ENCODE assay signal across 20 cellular contexts in genomic region chr9:119689879-119690278, GRCh38.
DNase-seq lines count a peak whose midpoint lies in the region; ATAC-seq and TF ChIP-seq lines count a peak whose summit lies in the region.
"Had no signal": no experiment of that assay in that cellular context is flagged by ENCODE, and none has a peak within 500 bp of the region (broad histone marks: within the 10 kb centered on the region; RNA-seq: fewer than 3 reads in every experiment).

No MANE protein-coding gene starts in this region.

- BruUV-seq in A673 (replicated peaks; lab: Mats Ljungman, UMichigan) (no TSS peak), HCT116 (replicated peaks; lab: Mats Ljungman, UMichigan) (no TSS peak)

- H3K9me3 ChIP-seq in A673 (ENCODE audit: low read depth, low read length, poor library complexity, severe bottlenecking) (no peaks in the 10 kb centered on the region), HCT116 (ENCODE audit: control insufficient read depth in 1 of 2, insufficient read depth in 1 of 2, low read depth in 1 of 2, low read length in 2 of 2) (no peaks in the 10 kb centered on the region; a peak in 1 of 4 replicates), liver (ENCODE audit: control insufficient read depth in 4 of 4, low read length in 3 of 4) (no peaks in the 10 kb centered on the region), smooth muscle cell (replicated peaks; ENCODE audit: low read depth) (no peaks in the 10 kb centered on the region)
- H3K9me3 ChIP-seq: SJSA1 had no signal

- H3K27me3 ChIP-seq in A673 (replicated peaks; ENCODE audit: insufficient read depth, low read depth, low read length, poor library complexity) (peaks cover 6% of the 10 kb centered on the region), HCT116 (ENCODE audit: insufficient read depth, low read length) (no peaks in the 10 kb centered on the region), liver (ENCODE audit: control insufficient read depth in 4 of 4, insufficient read depth in 4 of 4, low read length in 3 of 4) (no peaks in the 10 kb centered on the region), smooth muscle cell (ENCODE audit: low read depth) (peaks cover 12% of the 10 kb centered on the region)
- H3K27me3 ChIP-seq: SJSA1 had no signal

- no peak overlapping the region for H3K9ac ChIP-seq in HCT116 (ENCODE audit: low read length)
- no peak overlapping the region for H3K9ac ChIP-seq in liver (ENCODE audit: low read depth in 1 of 2, low read length in 2 of 2)
- no peak overlapping the region for H3K9ac ChIP-seq in smooth muscle cell (ENCODE audit: low read depth)

- CTCF ChIA-PET in A673 (lab: Charles Lee) = no interaction called here
- CTCF ChIA-PET in HCT116 (lab: Charles Lee) = no interaction called here
- CTCF ChIA-PET in WTC11 (lab: Charles Lee) = no interaction called here

- no peak for TF ChIP-seq POLR2A in HCT116 (IDR thresholded peaks at IDR 0.05; ENCODE audit: borderline replicate concordance, extremely low read depth, insufficient read depth, insufficient read length)

- H3K27ac Mint-ChIP-seq in WTC11 = no peak overlapping the region
- H3K27ac Mint-ChIP-seq: activated CD8-positive, alpha-beta memory T cell treated with anti-CD3 and anti-CD28 coated beads, Interleukin-2, amount 10 ng/mL, durations not matched to agents 7 days and 5 days; CD4-positive, CD25-positive, alpha-beta regulatory T cell; natural killer cell had no signal

- H3K9me2 ChIP-seq in HCT116 (ENCODE audit: insufficient read depth) = no peaks in the 10 kb centered on the region

- H3K79me2 ChIP-seq in HCT116 (ENCODE audit: insufficient read depth, low read length) = no peaks in the 10 kb centered on the region
- H3K79me2 ChIP-seq in smooth muscle cell (ENCODE audit: low read depth) = no peaks in the 10 kb centered on the region

- no peaks in the 10 kb centered on the region for H3K36me3 Mint-ChIP-seq in WTC11
- H3K36me3 Mint-ChIP-seq: activated CD8-positive, alpha-beta memory T cell treated with anti-CD3 and anti-CD28 coated beads, Interleukin-2, amount 10 ng/mL, durations not matched to agents 7 days and 5 days; CD4-positive, CD25-positive, alpha-beta regulatory T cell; natural killer cell had no signal

- H3K4me2 ChIP-seq in HCT116 (ENCODE audit: low read length) (no peak overlapping the region), smooth muscle cell (no peak overlapping the region)

- POLR2A ChIA-PET in A673 (lab: Charles Lee; ENCODE audit: low non-redundant PET) = no interaction called here
- POLR2A ChIA-PET in HCT116 (lab: Charles Lee) = no interaction called here
- POLR2A ChIA-PET in WTC11 (lab: Charles Lee) = no interaction called here

- RAD21 ChIA-PET in HCT116 (lab: Charles Lee; ENCODE audit: low non-redundant PET in 1 of 2, low total read pairs in 2 of 2, uncharacterized antibody in 2 of 2, unreplicated experiment in 2 of 2) = no interaction called here

- H3K9me3 Mint-ChIP-seq in WTC11 = no peaks in the 10 kb centered on the region

- H3K4me3 ChIP-seq in A673 (ENCODE audit: low read depth, low read length, poor library complexity, severe bottlenecking) (no peak overlapping the region), HCT116 (replicated peaks in 1 of 2; ENCODE audit: low read depth in 1 of 2, low read length in 2 of 2) (no peak overlapping the region), liver (ENCODE audit: low read depth in 1 of 3, low read length in 3 of 3) (no peak overlapping the region), smooth muscle cell (no peak overlapping the region)
- H3K4me3 ChIP-seq: SJSA1 had no signal

- ATAC-seq in HCT116 (no peak), WTC11 (peak; percentile 36; the same call in 1 of the 2 replicates), GM18868 (IDR thresholded peaks at IDR 0.05; ENCODE audit: unreplicated experiment) (no peak)
- ATAC-seq: activated CD8-positive, alpha-beta memory T cell treated with anti-CD3 and anti-CD28 coated beads, Interleukin-2, amount 10 ng/mL, durations not matched to agents 7 days and 5 days; natural killer cell; PC-3 had no signal

- no peak overlapping the region for H3K4me3 Mint-ChIP-seq in WTC11
- H3K4me3 Mint-ChIP-seq: activated CD8-positive, alpha-beta memory T cell treated with anti-CD3 and anti-CD28 coated beads, Interleukin-2, amount 10 ng/mL, durations not matched to agents 7 days and 5 days; CD4-positive, CD25-positive, alpha-beta regulatory T cell; natural killer cell had no signal

- H3K36me3 ChIP-seq in A673 (ENCODE audit: insufficient read depth, low read length, poor library complexity, severe bottlenecking) (no peaks in the 10 kb centered on the region), HCT116 (ENCODE audit: control insufficient read depth in 1 of 2, insufficient read depth in 2 of 2, low read length in 2 of 2) (no peaks in the 10 kb centered on the region), liver (ENCODE audit: control insufficient read depth in 4 of 4, insufficient read depth in 3 of 4, low read depth in 1 of 4, low read length in 3 of 4) (no peaks in the 10 kb centered on the region), smooth muscle cell (ENCODE audit: low read depth) (no peaks in the 10 kb centered on the region)
- H3K36me3 ChIP-seq: SJSA1 had no signal

- no peak overlapping the region for H3K27ac ChIP-seq in A673 (ENCODE audit: low read depth, low read length, poor library complexity, severe bottlenecking)
- no peak overlapping the region for H3K27ac ChIP-seq in HCT116 (ENCODE audit: low read depth, low read length)
- no peak overlapping the region for H3K27ac ChIP-seq in liver (ENCODE audit: low read depth in 1 of 2, low read length in 2 of 2)
- no peak overlapping the region for H3K27ac ChIP-seq in smooth muscle cell (ENCODE audit: low read depth)
- H3K27ac ChIP-seq: SJSA1 had no signal

- H2AFZ ChIP-seq in HCT116 (ENCODE audit: low read depth, low read length, poor library complexity, severe bottlenecking) (no peak overlapping the region), smooth muscle cell (ENCODE audit: low read depth) (no peak overlapping the region)

- no peak for TF ChIP-seq CTCF in A673 (conservative IDR thresholded peaks at IDR 0.05; ENCODE audit: low read depth, low read length)
- no peak for TF ChIP-seq CTCF in HCT116 (IDR thresholded peaks at IDR 0.05 in 2 of 3, conservative IDR thresholded peaks at IDR 0.05 in 1 of 3; ENCODE audit: borderline replicate concordance in 1 of 3, insufficient read depth in 1 of 3, low read depth in 2 of 3, low read length in 2 of 3)
- TF ChIP-seq CTCF in WTC11 (IDR thresholded peaks at IDR 0.05) = no peak
- no peak for TF ChIP-seq CTCF in liver (IDR thresholded peaks at IDR 0.05; ENCODE audit: low read depth, low read length, missing input control)
- TF ChIP-seq CTCF in smooth muscle cell (IDR thresholded peaks at IDR 0.05; ENCODE audit: borderline replicate concordance, insufficient read depth, poor library complexity, severe bottlenecking) = no peak

- H3F3A ChIP-seq in smooth muscle cell (ENCODE audit: low read depth) = no peaks in the 10 kb centered on the region

- 16% methylated on average over 4 of the region's 4 CpGs for WGBS in liver
- 38% methylated on average over 4 of the region's 4 CpGs for WGBS in smooth muscle cell (ENCODE audit: low lambda C conversion rate)

- no peak for TF ChIP-seq RAD21 in HCT116 (IDR thresholded peaks at IDR 0.05; ENCODE audit: low read depth)
- no peak for TF ChIP-seq RAD21 in liver (IDR thresholded peaks at IDR 0.05)

- no peaks in the 10 kb centered on the region; the same call in 1 of the 2 replicates for H3K27me3 Mint-ChIP-seq in WTC11 (ENCODE audit: low read depth)
- H3K27me3 Mint-ChIP-seq: activated CD8-positive, alpha-beta memory T cell treated with anti-CD3 and anti-CD28 coated beads, Interleukin-2, amount 10 ng/mL, durations not matched to agents 7 days and 5 days; CD4-positive, CD25-positive, alpha-beta regulatory T cell had no signal

- no peaks in the 10 kb centered on the region for H3K4me1 ChIP-seq in A673 (ENCODE audit: insufficient read depth, low read length, poor library complexity, severe bottlenecking)
- no peaks in the 10 kb centered on the region for H3K4me1 ChIP-seq in HCT116 (ENCODE audit: control insufficient read depth in 1 of 2, insufficient read depth in 2 of 2, low read length in 2 of 2)
- no peaks in the 10 kb centered on the region for H3K4me1 ChIP-seq in liver (ENCODE audit: control insufficient read depth in 4 of 4, insufficient read depth in 4 of 4, low read length in 3 of 4)
- H3K4me1 ChIP-seq in smooth muscle cell (ENCODE audit: low read depth) = no peaks in the 10 kb centered on the region
- H3K4me1 ChIP-seq: SJSA1 had no signal

- peaks cover 3% of the 10 kb centered on the region; the same call in 1 of the 2 replicates for H3K4me1 Mint-ChIP-seq in WTC11
- H3K4me1 Mint-ChIP-seq: activated CD8-positive, alpha-beta memory T cell treated with anti-CD3 and anti-CD28 coated beads, Interleukin-2, amount 10 ng/mL, durations not matched to agents 7 days and 5 days; CD4-positive, CD25-positive, alpha-beta regulatory T cell; natural killer cell had no signal

- DNase-seq in A673 (ENCODE audit: low spot score) (peak; percentile 12), HCT116 (ENCODE audit: low read depth, low spot score) (no peak), WTC11 (ENCODE audit: low spot score) (peak; percentile 22), SW 1271 (lab: John Stamatoyannopoulos, UW) (no peak), smooth muscle cell (lab: John Stamatoyannopoulos, UW; ENCODE audit: unreplicated experiment) (no peak)
- no peak for DNase-seq in activated CD4-positive, alpha-beta T cell treated with anti-CD3 and anti-CD28 coated beads for 48 hours
- DNase-seq: activated CD4-positive, CD25-positive, alpha-beta regulatory T cell treated with anti-CD3 and anti-CD28 coated beads, Interleukin-2, amount 50 U/mL, for 72 hours; activated CD8-positive, alpha-beta memory T cell treated with anti-CD3 and anti-CD28 coated beads, Interleukin-2, amount 10 ng/mL, durations not matched to agents 7 days and 5 days; CD4-positive, CD25-positive, alpha-beta regulatory T cell; DMS79; hippocampal formation; Kasumi-1; natural killer cell; NCI-H526 treated with DMSO at 0.1 percent for 48 hours; PC-3; small intestine; stimulated activated CD4-positive, alpha-beta T cell treated with anti-CD3 and anti-CD28 coated beads, Interleukin-4, amount 100 ng/mL, for 4 hours had no signal

- H4K20me1 ChIP-seq in HCT116 (ENCODE audit: insufficient read depth) (no peaks in the 10 kb centered on the region), smooth muscle cell (ENCODE audit: low read depth) (no peaks in the 10 kb centered on the region)

- intact Hi-C loops in A673 (cut with micrococcal nuclease; ENCODE audit: unreplicated experiment) (no loop called here), HCT116 (cut with micrococcal nuclease) (no loop called here)

TF ChIP-seq in WTC11, 78 proteins besides CTCF, POLR2A, EP300 and RAD21 (continues in another document):
- no peak for TF ChIP-seq NFYB (CRISPR knock-in tag; conservative IDR thresholded peaks at IDR 0.05; ENCODE audit: low read depth)

TF ChIP-seq in liver, 16 proteins besides CTCF, POLR2A, EP300 and RAD21 (continues in another document):
- no peak for TF ChIP-seq MAX (IDR thresholded peaks at IDR 0.05)
- TF ChIP-seq FOXA2 (IDR thresholded peaks at IDR 0.05) = no peak

Comparison
In these comparisons a context has a peak if more than half of its experiments do, and no peak if none do; other contexts are left out.
1. DNase-seq: peak in A673 (single experiment) and WTC11 (single experiment); none in HCT116 (single experiment), SW 1271 (0 of 2), smooth muscle cell (single experiment) and activated CD4-positive, alpha-beta T cell treated with anti-CD3 and anti-CD28 coated beads for 48 hours (single experiment).